ENCODE assay signal across 10 cellular contexts in genomic region chr14:100850841-100851585, GRCh38. TPM values are rescaled to one million over a fixed set of nuclear protein-coding genes. Genes with fewer than 3 reads are reported as not detected.
A peak's percentile ranks its signal among the peaks of the same experiment; 100 is the strongest.
DNase-seq lines count a peak whose midpoint lies in the region; ATAC-seq and TF ChIP-seq lines count a peak whose summit lies in the region.
"Had no signal": no experiment of that assay in that cellular context is flagged by ENCODE, and none has a peak within 500 bp of the region (broad histone marks: within the 10 kb centered on the region; RNA-seq: fewer than 3 reads in every experiment).

No MANE protein-coding gene starts in this region.

- no peaks in the 10 kb centered on the region for H3K27me3 ChIP-seq in iPS DF 6.9 (ENCODE audit: control insufficient read depth, insufficient read depth, low read length)

- no peak for DNase-seq in AG10803 (ENCODE audit: low read depth)
- peak; percentile 75 for DNase-seq in HuH-7.5 (ENCODE audit: low spot score)
- peak; percentile 58 to 75 (median 67) for DNase-seq in T-helper 17 cell
- DNase-seq in activated naive CD8-positive, alpha-beta T cell treated with anti-CD3 and anti-CD28 coated beads for 36 hours: peak; percentile 75
- peak; percentile 35 for DNase-seq in iPS DF 6.9 (ENCODE audit: low read depth, low spot score)
- peak; percentile 68 to 79 for DNase-seq in stimulated activated CD4-positive, alpha-beta T cell treated with anti-CD3 and anti-CD28 coated beads, Interleukin-4, amount 100 ng/mL, for 4 hours
- no peak for DNase-seq in DMS79 (lab: John Stamatoyannopoulos, UW)

- peaks cover 2% of the 10 kb centered on the region for H3K4me1 Mint-ChIP-seq in T-helper 17 cell
- H3K4me1 Mint-ChIP-seq in activated naive CD8-positive, alpha-beta T cell treated with anti-CD3 and anti-CD28 coated beads for 36 hours: no peaks in the 10 kb centered on the region

- no peak overlapping the region for H3K4me3 ChIP-seq in AG10803 (ENCODE audit: low read length)
- H3K4me3 ChIP-seq in iPS DF 6.9 (ENCODE audit: low read length): no peak overlapping the region
- H3K4me3 ChIP-seq: HAP-1 had no signal

- H3K4me3 Mint-ChIP-seq in T-helper 17 cell: no peak overlapping the region
- no peak overlapping the region for H3K4me3 Mint-ChIP-seq in activated naive CD8-positive, alpha-beta T cell treated with anti-CD3 and anti-CD28 coated beads for 36 hours

- no peak overlapping the region for H3K27ac Mint-ChIP-seq in T-helper 17 cell
- H3K27ac Mint-ChIP-seq in activated naive CD8-positive, alpha-beta T cell treated with anti-CD3 and anti-CD28 coated beads for 36 hours: no peak overlapping the region

- H3K36me3 ChIP-seq in iPS DF 6.9 (ENCODE audit: control insufficient read depth, insufficient read depth, low read length): no peaks in the 10 kb centered on the region
- H3K36me3 ChIP-seq: HAP-1 had no signal

- H3K36me3 Mint-ChIP-seq in T-helper 17 cell (ENCODE audit: low read depth): no peaks in the 10 kb centered on the region
- H3K36me3 Mint-ChIP-seq in activated naive CD8-positive, alpha-beta T cell treated with anti-CD3 and anti-CD28 coated beads for 36 hours: no peaks in the 10 kb centered on the region

- H3K9me3 Mint-ChIP-seq in activated naive CD8-positive, alpha-beta T cell treated with anti-CD3 and anti-CD28 coated beads for 36 hours: no peaks in the 10 kb centered on the region

- peak; percentile 62 for TF ChIP-seq CTCF in AG10803 (conservative IDR thresholded peaks at IDR 0.05; ENCODE audit: low read length)

- ATAC-seq in GM18870 (IDR thresholded peaks at IDR 0.05; ENCODE audit: unreplicated experiment) (peak; percentile 65), T-helper 17 cell (peak; percentile 81)

- peaks cover 7% of the 10 kb centered on the region for H3K27me3 Mint-ChIP-seq in T-helper 17 cell
- no peaks in the 10 kb centered on the region for H3K27me3 Mint-ChIP-seq in activated naive CD8-positive, alpha-beta T cell treated with anti-CD3 and anti-CD28 coated beads for 36 hours

- H3K9me3 ChIP-seq in T-helper 17 cell (ENCODE audit: control insufficient read depth, low read length, poor library complexity, severe bottlenecking) (no peaks in the 10 kb centered on the region), iPS DF 6.9 (ENCODE audit: control insufficient read depth, insufficient read depth, low read length) (no peaks in the 10 kb centered on the region)
- H3K9me3 ChIP-seq: HAP-1 had no signal

- no peaks in the 10 kb centered on the region for H3K4me1 ChIP-seq in iPS DF 6.9 (ENCODE audit: control insufficient read depth, insufficient read depth, low read length)

- no peak overlapping the region for H3K27ac ChIP-seq in iPS DF 6.9 (ENCODE audit: low read length)

- no CpG with 5 or more reads among the region's 8 CpGs for WGBS in iPS DF 6.9 (ENCODE audit: insufficient coverage, insufficient read length)

RNA-seq across cellular contexts. Expression of gene MEG3, which starts 25.1 kb away (rescaled TPM):
- total RNA-seq in T-helper 17 cell: under 1 TPM in 1 of 2 donors, not detected in 1; 0.21 TPM
- under 1 TPM in 1 of 2 experiments, not detected in 1; 0.10 TPM for total RNA-seq in activated naive CD8-positive, alpha-beta T cell treated with anti-CD3 and anti-CD28 coated beads for 36 hours

RNA-seq across cellular contexts. Expression of gene RTL1, which starts 52.5 kb away (rescaled TPM):
- not detected for total RNA-seq in T-helper 17 cell
- total RNA-seq in activated naive CD8-positive, alpha-beta T cell treated with anti-CD3 and anti-CD28 coated beads for 36 hours: not detected
- total RNA-seq: mononuclear cell had no signal

Comparison
In these comparisons a context has a peak if more than half of its experiments do, and no peak if none do; other contexts are left out.
1. DNase-seq: peak in HuH-7.5 (single experiment), T-helper 17 cell (3 of 3), activated naive CD8-positive, alpha-beta T cell treated with anti-CD3 and anti-CD28 coated beads for 36 hours (single experiment), iPS DF 6.9 (single experiment) and stimulated activated CD4-positive, alpha-beta T cell treated with anti-CD3 and anti-CD28 coated beads, Interleukin-4, amount 100 ng/mL, for 4 hours (2 of 2); none in AG10803 (single experiment) and DMS79 (single experiment).